ENCODE assay signal across 17 cellular contexts in the genomic region with DNA sequence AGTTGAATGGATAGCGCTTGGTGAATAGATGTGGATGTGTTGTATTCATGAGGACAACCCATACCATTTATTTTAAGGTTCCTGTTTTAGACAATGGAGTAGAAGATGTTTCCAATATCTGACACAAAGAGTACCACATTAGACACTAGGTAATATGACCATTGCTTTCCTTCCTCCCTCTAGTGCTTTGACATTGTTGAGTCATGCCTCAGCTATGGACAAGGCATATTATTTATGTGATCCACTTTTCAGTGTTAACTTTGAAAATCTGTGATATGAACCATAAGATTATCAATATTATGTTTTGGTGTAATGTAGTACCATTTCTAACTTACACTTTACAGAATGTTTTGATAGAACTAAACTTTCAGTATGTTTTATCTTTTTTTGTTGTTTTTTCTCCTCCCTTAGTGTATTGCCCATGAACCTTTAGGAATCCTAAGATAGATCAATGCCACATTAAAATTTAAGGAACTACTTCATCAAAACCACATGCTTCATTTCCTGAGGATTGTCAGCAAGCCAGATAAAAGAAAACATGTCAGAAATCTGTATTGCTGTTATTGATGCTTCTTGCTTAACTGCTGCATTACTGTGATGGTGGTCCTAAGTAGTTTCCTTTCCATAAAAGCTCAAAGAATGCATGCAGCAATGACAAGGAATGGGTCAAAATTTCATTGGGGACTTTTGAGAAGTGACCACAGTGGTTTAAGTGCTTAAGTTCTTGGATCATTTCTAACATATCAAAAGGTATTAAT.
"Had no signal": no experiment of that assay in that cellular context is flagged by ENCODE, and none has a peak within 500 bp of the region (broad histone marks: within the 10 kb centered on the region; RNA-seq: fewer than 3 reads in every experiment).

No MANE protein-coding gene starts in this region.

- H3K27ac ChIP-seq: cardiac muscle cell, esophagus muscularis mucosa had no signal

- ATAC-seq: stimulated activated naive CD8-positive, alpha-beta T cell treated with anti-CD3 and anti-CD28 coated beads, Interleukin-15, Interleukin-2, amounts not matched to agents 100 U/mL and 50 U/mL, for 24 hours had no signal

- H3K9me3 ChIP-seq: esophagus muscularis mucosa had no signal

- H3K4me3 Mint-ChIP-seq: activated CD4-positive, alpha-beta T cell treated with anti-CD3 and anti-CD28 coated beads, Interleukin-2, amount 10 ng/mL, durations not matched to agents 7 days and 5 days; activated naive CD8-positive, alpha-beta T cell treated with anti-CD3 and anti-CD28 coated beads, Interleukin-2, amount 10 ng/mL, durations not matched to agents 7 days and 5 days; activated T-helper 1 cell treated with anti-CD3 and anti-CD28 coated beads, Interleukin-12 subunit alpha, Interleukin-12 subunit beta, Interleukin-2, Interleukin-4 antibody, amounts not matched to agents 30 ng/mL and 10 ng/mL and 1 ng/mL, durations not matched to agents 14 hours and 24 hours and 36 hours; nephron had no signal

- DNase-seq: activated CD4-positive, alpha-beta T cell treated with anti-CD3 and anti-CD28 coated beads, Interleukin-2, amount 10 ng/mL, durations not matched to agents 7 days and 5 days; activated naive CD8-positive, alpha-beta T cell treated with anti-CD3 and anti-CD28 coated beads, Interleukin-2, amount 10 ng/mL, durations not matched to agents 7 days and 5 days; anterior cingulate cortex; glutamatergic neuron; hypothalamus; kidney glomerular epithelial cell; nucleus accumbens; stimulated activated CD4-positive, alpha-beta T cell treated with anti-CD3 and anti-CD28 coated beads, Interleukin-4, amount 100 ng/mL, for 4 hours; stimulated activated CD8-positive, alpha-beta memory T cell treated with anti-CD3 and anti-CD28 coated beads, Interleukin-4, amount 100 ng/mL, for 48 hours; stimulated activated naive CD8-positive, alpha-beta T cell treated with anti-CD3 and anti-CD28 coated beads, Interleukin-15, Interleukin-2, amounts not matched to agents 100 U/mL and 50 U/mL, for 24 hours; T-helper 2 cell; trophoblast cell had no signal

- H3K27me3 Mint-ChIP-seq: activated CD4-positive, alpha-beta T cell treated with anti-CD3 and anti-CD28 coated beads, Interleukin-2, amount 10 ng/mL, durations not matched to agents 7 days and 5 days; activated naive CD8-positive, alpha-beta T cell treated with anti-CD3 and anti-CD28 coated beads, Interleukin-2, amount 10 ng/mL, durations not matched to agents 7 days and 5 days had no signal

- H3K27ac Mint-ChIP-seq: activated CD4-positive, alpha-beta T cell treated with anti-CD3 and anti-CD28 coated beads, Interleukin-2, amount 10 ng/mL, durations not matched to agents 7 days and 5 days; activated naive CD8-positive, alpha-beta T cell treated with anti-CD3 and anti-CD28 coated beads, Interleukin-2, amount 10 ng/mL, durations not matched to agents 7 days and 5 days; activated T-helper 1 cell treated with anti-CD3 and anti-CD28 coated beads, Interleukin-12 subunit alpha, Interleukin-12 subunit beta, Interleukin-2, Interleukin-4 antibody, amounts not matched to agents 30 ng/mL and 10 ng/mL and 1 ng/mL, durations not matched to agents 14 hours and 24 hours and 36 hours; nephron had no signal

- H3K27me3 ChIP-seq: cardiac muscle cell, esophagus muscularis mucosa had no signal

- H3K4me2 ChIP-seq: smooth muscle cell had no signal

- H3K9me3 Mint-ChIP-seq: activated naive CD8-positive, alpha-beta T cell treated with anti-CD3 and anti-CD28 coated beads, Interleukin-2, amount 10 ng/mL, durations not matched to agents 7 days and 5 days; nephron had no signal

- H3K36me3 Mint-ChIP-seq: activated naive CD8-positive, alpha-beta T cell treated with anti-CD3 and anti-CD28 coated beads, Interleukin-2, amount 10 ng/mL, durations not matched to agents 7 days and 5 days had no signal

- H3K4me1 Mint-ChIP-seq: activated CD4-positive, alpha-beta T cell treated with anti-CD3 and anti-CD28 coated beads, Interleukin-2, amount 10 ng/mL, durations not matched to agents 7 days and 5 days; activated naive CD8-positive, alpha-beta T cell treated with anti-CD3 and anti-CD28 coated beads, Interleukin-2, amount 10 ng/mL, durations not matched to agents 7 days and 5 days had no signal

- H3K4me3 ChIP-seq: cardiac muscle cell, esophagus muscularis mucosa, smooth muscle cell had no signal

- H3K36me3 ChIP-seq: cardiac muscle cell, esophagus muscularis mucosa had no signal
